Comparison of ENCODE assay signal across 8 cellular contexts in genomic region chr11:11148104-11148509, GRCh38.
A peak's percentile ranks its signal among the peaks of the same experiment; 100 is the strongest.
DNase-seq lines count a peak whose midpoint lies in the region; ATAC-seq and TF ChIP-seq lines count a peak whose summit lies in the region.

No MANE protein-coding gene starts in this region.

- H3K4me3 Mint-ChIP-seq in Caco-2 (ENCODE audit: unreplicated experiment) (no peak overlapping the region), endothelial cell (ENCODE audit: unreplicated experiment) (no peak overlapping the region)

- CTCF ChIA-PET in Caco-2 (lab: Charles Lee), result interaction anchor here (0.8 to 1.3 kb wide), 4 partner anchors 9 to 639 kb away, joined by 3 to 6 read pairs (median 5); no protein-coding TSS in a partner anchor

- H3K27ac Mint-ChIP-seq in Caco-2 (ENCODE audit: unreplicated experiment) (peak overlapping the region; percentile 83), endothelial cell (ENCODE audit: unreplicated experiment) (no peak overlapping the region)

- intact Hi-C loops in Caco-2 (cut with micrococcal nuclease; ENCODE audit: unreplicated experiment), result no loop called here

- DNase-seq in Caco-2 (peak; percentile 72 to 77), RPMI7951 (ENCODE audit: low read depth) (peak; percentile 47), epithelial cell of prostate (ENCODE audit: low read depth, low spot score) (peak; percentile 34), midbrain (lab: John Stamatoyannopoulos, UW) (peak; percentile 41), OCI-M2 (lab: John Stamatoyannopoulos, UW; ENCODE audit: unreplicated experiment) (no peak), endothelial cell (ENCODE audit: low spot score) (no peak), NCI-H187 treated with DMSO at 0.1 percent for 48 hours (lab: John Stamatoyannopoulos, UW) (no peak)

- H3K27me3 Mint-ChIP-seq in Caco-2 (ENCODE audit: insufficient read depth, unreplicated experiment) (no peaks in the 10 kb centered on the region), endothelial cell (ENCODE audit: unreplicated experiment) (no peaks in the 10 kb centered on the region)

- H3K27ac ChIP-seq in epithelial cell of prostate, result peak overlapping the region; percentile 42

- peaks cover 12% of the 10 kb centered on the region for H3K4me1 ChIP-seq in Caco-2

- H3K9me3 Mint-ChIP-seq in Caco-2 (ENCODE audit: unreplicated experiment) (no peaks in the 10 kb centered on the region), endothelial cell (ENCODE audit: unreplicated experiment) (no peaks in the 10 kb centered on the region)

- no peak overlapping the region for H3K4me3 ChIP-seq in Caco-2 (ENCODE audit: low read depth, low read length)

- H3K27me3 ChIP-seq in Caco-2 (replicated peaks; ENCODE audit: control insufficient read depth, insufficient read depth, low read length), result no peaks in the 10 kb centered on the region

- H3K36me3 Mint-ChIP-seq in Caco-2 (ENCODE audit: insufficient read depth, unreplicated experiment) (no peaks in the 10 kb centered on the region), endothelial cell (ENCODE audit: low read depth, unreplicated experiment) (no peaks in the 10 kb centered on the region)

- H3K9me3 ChIP-seq in Caco-2, result no peaks in the 10 kb centered on the region

- H3K4me1 Mint-ChIP-seq in Caco-2 (ENCODE audit: low read depth, unreplicated experiment) (peaks cover 21% of the 10 kb centered on the region), endothelial cell (ENCODE audit: unreplicated experiment) (no peaks in the 10 kb centered on the region)

- no TSS peak for BruUV-seq in Caco-2 (replicated peaks; lab: Mats Ljungman, UMichigan)

- TF ChIP-seq CTCF in Caco-2 (IDR thresholded peaks at IDR 0.05; ENCODE audit: insufficient read depth in 1 of 2, low read depth in 1 of 2, low read length in 1 of 2, severe bottlenecking in 1 of 2, unreplicated experiment in 1 of 2), result peak; percentile 20 to 32
- TF ChIP-seq CTCF in endothelial cell (IDR thresholded peaks at IDR 0.05; ENCODE audit: unreplicated experiment), result no peak

- ATAC-seq in HG03159 (IDR thresholded peaks at IDR 0.05; ENCODE audit: unreplicated experiment), result no peak

- no peaks in the 10 kb centered on the region for H3K36me3 ChIP-seq in Caco-2 (ENCODE audit: control insufficient read depth, insufficient read depth, low read length)

- POLR2A ChIA-PET in Caco-2 (lab: Charles Lee), result interaction anchor here (0.8 to 1.2 kb wide), 2 partner anchors 9 to 340 kb away, joined by 4 to 5 read pairs; partner anchors contain the start of gene EIF4G2

Comparison
In these comparisons a context has a peak if more than half of its experiments do, and no peak if none do; other contexts are left out.
1. DNase-seq: peak in Caco-2 (2 of 2), RPMI7951 (single experiment), epithelial cell of prostate (single experiment) and midbrain (single experiment); none in OCI-M2 (single experiment), endothelial cell (single experiment) and NCI-H187 treated with DMSO at 0.1 percent for 48 hours (single experiment).